ENCODE assay signal across 1 cellular context in the genomic region with DNA sequence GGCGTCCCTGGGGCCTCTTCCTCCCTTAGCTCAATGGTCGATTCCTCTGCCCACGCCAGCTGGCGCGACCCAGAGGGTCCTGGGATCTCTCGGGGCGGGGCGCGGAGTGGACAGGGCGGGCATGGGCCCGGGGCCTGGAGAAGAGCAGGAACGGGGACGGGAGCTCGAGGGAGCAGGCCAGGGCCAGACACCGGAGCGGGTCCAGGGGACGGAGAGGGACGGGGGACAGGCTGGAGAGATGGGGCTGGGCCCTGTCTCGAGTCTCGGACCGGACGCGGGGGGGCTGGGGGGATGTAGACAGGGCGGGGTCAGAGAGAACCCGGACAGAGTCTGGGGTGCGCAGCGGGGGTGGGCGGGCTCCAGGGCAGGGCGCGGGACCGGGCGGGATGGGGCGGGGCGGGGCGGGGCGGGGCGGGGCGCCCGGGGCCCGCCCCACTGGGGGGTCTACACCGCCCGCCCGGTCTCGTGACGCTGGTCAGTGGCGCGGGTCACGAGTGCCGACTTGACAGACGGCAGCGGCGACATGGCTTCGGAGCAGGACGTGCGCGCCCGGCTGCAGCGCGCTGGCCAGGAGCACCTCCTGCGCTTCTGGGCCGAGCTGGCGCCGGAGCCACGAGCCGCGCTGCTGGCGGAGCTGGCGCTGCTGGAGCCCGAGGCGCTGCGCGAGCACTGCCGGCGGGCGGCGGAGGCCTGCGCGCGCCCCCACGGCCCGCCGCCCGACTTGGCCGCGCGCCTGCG.
TF ChIP-seq lines count a peak whose summit lies in the region.

A gene with protein sequence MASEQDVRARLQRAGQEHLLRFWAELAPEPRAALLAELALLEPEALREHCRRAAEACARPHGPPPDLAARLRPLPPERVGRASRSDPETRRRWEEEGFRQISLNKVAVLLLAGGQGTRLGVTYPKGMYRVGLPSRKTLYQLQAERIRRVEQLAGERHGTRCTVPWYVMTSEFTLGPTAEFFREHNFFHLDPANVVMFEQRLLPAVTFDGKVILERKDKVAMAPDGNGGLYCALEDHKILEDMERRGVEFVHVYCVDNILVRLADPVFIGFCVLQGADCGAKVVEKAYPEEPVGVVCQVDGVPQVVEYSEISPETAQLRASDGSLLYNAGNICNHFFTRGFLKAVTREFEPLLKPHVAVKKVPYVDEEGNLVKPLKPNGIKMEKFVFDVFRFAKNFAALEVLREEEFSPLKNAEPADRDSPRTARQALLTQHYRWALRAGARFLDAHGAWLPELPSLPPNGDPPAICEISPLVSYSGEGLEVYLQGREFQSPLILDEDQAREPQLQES (plus strand): TSS at position 508 of the 738 bp plus-strand sequence. CDS start 16 bp downstream, at position 524.

TF ChIP-seq in HepG2, 621 proteins besides CTCF, POLR2A, EP300 and RAD21 (continued from another document and continues in another):
- TF ChIP-seq, protein P1, sequence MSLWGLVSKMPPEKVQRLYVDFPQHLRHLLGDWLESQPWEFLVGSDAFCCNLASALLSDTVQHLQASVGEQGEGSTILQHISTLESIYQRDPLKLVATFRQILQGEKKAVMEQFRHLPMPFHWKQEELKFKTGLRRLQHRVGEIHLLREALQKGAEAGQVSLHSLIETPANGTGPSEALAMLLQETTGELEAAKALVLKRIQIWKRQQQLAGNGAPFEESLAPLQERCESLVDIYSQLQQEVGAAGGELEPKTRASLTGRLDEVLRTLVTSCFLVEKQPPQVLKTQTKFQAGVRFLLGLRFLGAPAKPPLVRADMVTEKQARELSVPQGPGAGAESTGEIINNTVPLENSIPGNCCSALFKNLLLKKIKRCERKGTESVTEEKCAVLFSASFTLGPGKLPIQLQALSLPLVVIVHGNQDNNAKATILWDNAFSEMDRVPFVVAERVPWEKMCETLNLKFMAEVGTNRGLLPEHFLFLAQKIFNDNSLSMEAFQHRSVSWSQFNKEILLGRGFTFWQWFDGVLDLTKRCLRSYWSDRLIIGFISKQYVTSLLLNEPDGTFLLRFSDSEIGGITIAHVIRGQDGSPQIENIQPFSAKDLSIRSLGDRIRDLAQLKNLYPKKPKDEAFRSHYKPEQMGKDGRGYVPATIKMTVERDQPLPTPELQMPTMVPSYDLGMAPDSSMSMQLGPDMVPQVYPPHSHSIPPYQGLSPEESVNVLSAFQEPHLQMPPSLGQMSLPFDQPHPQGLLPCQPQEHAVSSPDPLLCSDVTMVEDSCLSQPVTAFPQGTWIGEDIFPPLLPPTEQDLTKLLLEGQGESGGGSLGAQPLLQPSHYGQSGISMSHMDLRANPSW (CRISPR knock-in tag; IDR thresholded peaks at IDR 0.05; ENCODE audit: borderline replicate concordance): no peak
- TF ChIP-seq ZNF605 (CRISPR knock-in tag; IDR thresholded peaks at IDR 0.05): peak; percentile 54; the same call in 1 of the 2 replicates
- TF ChIP-seq ZNF749 (CRISPR knock-in tag; IDR thresholded peaks at IDR 0.05; ENCODE audit: borderline replicate concordance): no peak
- TF ChIP-seq IRX3 (CRISPR knock-in tag; IDR thresholded peaks at IDR 0.05; ENCODE audit: borderline replicate concordance, low read depth): no peak
- TF ChIP-seq, protein P2, sequence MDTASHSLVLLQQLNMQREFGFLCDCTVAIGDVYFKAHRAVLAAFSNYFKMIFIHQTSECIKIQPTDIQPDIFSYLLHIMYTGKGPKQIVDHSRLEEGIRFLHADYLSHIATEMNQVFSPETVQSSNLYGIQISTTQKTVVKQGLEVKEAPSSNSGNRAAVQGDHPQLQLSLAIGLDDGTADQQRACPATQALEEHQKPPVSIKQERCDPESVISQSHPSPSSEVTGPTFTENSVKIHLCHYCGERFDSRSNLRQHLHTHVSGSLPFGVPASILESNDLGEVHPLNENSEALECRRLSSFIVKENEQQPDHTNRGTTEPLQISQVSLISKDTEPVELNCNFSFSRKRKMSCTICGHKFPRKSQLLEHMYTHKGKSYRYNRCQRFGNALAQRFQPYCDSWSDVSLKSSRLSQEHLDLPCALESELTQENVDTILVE (CRISPR knock-in tag; IDR thresholded peaks at IDR 0.05): no peak
- TF ChIP-seq, protein P3, sequence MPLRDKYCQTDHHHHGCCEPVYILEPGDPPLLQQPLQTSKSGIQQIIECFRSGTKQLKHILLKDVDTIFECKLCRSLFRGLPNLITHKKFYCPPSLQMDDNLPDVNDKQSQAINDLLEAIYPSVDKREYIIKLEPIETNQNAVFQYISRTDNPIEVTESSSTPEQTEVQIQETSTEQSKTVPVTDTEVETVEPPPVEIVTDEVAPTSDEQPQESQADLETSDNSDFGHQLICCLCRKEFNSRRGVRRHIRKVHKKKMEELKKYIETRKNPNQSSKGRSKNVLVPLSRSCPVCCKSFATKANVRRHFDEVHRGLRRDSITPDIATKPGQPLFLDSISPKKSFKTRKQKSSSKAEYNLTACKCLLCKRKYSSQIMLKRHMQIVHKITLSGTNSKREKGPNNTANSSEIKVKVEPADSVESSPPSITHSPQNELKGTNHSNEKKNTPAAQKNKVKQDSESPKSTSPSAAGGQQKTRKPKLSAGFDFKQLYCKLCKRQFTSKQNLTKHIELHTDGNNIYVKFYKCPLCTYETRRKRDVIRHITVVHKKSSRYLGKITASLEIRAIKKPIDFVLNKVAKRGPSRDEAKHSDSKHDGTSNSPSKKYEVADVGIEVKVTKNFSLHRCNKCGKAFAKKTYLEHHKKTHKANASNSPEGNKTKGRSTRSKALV (CRISPR knock-in tag; IDR thresholded peaks at IDR 0.05): peak; percentile 74
- TF ChIP-seq, protein P4, sequence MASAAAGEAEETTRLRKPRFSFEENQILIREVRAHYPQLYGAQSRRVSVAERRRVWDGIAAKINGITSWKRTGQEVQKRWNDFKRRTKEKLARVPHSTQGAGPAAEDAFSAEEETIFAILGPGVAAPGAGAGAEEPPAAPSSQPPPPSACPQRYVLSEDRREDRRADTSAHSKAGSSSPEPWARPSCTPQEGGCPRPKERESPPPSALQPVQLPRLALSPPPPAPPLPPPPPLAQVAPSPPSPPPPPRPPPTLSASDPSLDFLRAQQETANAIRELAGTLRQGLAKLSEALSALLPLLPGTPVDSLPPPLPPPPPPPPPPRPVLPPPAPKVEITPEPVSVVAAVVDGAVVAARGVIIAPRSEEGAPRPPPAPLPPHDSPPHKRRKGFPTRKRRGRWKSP (CRISPR knock-in tag; IDR thresholded peaks at IDR 0.05): no peak
- TF ChIP-seq TARDBP (CRISPR knock-in tag; IDR thresholded peaks at IDR 0.05): no peak
- no peak for TF ChIP-seq MIER3 (CRISPR knock-in tag; IDR thresholded peaks at IDR 0.05; ENCODE audit: borderline replicate concordance)
- no peak for TF ChIP-seq NAIF1 (CRISPR knock-in tag; IDR thresholded peaks at IDR 0.05; ENCODE audit: borderline replicate concordance)
- no peak for TF ChIP-seq ZNF251 (CRISPR knock-in tag; IDR thresholded peaks at IDR 0.05)
- no peak for TF ChIP-seq FOXP1 (IDR thresholded peaks at IDR 0.05)
- no peak for TF ChIP-seq FOXP1 (CRISPR knock-in tag; IDR thresholded peaks at IDR 0.05)
- TF ChIP-seq ZFP82 (CRISPR knock-in tag; IDR thresholded peaks at IDR 0.05; ENCODE audit: borderline replicate concordance): peak; percentile 47; the same call in 1 of the 2 replicates
- TF ChIP-seq, protein P5, sequence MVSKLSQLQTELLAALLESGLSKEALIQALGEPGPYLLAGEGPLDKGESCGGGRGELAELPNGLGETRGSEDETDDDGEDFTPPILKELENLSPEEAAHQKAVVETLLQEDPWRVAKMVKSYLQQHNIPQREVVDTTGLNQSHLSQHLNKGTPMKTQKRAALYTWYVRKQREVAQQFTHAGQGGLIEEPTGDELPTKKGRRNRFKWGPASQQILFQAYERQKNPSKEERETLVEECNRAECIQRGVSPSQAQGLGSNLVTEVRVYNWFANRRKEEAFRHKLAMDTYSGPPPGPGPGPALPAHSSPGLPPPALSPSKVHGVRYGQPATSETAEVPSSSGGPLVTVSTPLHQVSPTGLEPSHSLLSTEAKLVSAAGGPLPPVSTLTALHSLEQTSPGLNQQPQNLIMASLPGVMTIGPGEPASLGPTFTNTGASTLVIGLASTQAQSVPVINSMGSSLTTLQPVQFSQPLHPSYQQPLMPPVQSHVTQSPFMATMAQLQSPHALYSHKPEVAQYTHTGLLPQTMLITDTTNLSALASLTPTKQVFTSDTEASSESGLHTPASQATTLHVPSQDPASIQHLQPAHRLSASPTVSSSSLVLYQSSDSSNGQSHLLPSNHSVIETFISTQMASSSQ (IDR thresholded peaks at IDR 0.05; ENCODE audit: low read depth): no peak
- TF ChIP-seq, protein P5 (CRISPR knock-in tag; IDR thresholded peaks at IDR 0.05; ENCODE audit: borderline replicate concordance): peak; percentile 37; the same call in 1 of the 2 replicates
- TF ChIP-seq, protein P6, sequence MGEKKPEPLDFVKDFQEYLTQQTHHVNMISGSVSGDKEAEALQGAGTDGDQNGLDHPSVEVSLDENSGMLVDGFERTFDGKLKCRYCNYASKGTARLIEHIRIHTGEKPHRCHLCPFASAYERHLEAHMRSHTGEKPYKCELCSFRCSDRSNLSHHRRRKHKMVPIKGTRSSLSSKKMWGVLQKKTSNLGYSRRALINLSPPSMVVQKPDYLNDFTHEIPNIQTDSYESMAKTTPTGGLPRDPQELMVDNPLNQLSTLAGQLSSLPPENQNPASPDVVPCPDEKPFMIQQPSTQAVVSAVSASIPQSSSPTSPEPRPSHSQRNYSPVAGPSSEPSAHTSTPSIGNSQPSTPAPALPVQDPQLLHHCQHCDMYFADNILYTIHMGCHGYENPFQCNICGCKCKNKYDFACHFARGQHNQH (CRISPR knock-in tag; IDR thresholded peaks at IDR 0.05): no peak; the same call in 1 of the 2 replicates
- TF ChIP-seq, protein P7, sequence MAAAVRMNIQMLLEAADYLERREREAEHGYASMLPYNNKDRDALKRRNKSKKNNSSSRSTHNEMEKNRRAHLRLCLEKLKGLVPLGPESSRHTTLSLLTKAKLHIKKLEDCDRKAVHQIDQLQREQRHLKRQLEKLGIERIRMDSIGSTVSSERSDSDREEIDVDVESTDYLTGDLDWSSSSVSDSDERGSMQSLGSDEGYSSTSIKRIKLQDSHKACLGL (CRISPR knock-in tag; IDR thresholded peaks at IDR 0.05): peak; percentile 46
- no peak for TF ChIP-seq RARA (CRISPR knock-in tag; IDR thresholded peaks at IDR 0.05)
- TF ChIP-seq TAF1 (CRISPR knock-in tag; IDR thresholded peaks at IDR 0.05): no peak
- TF ChIP-seq, protein P8, sequence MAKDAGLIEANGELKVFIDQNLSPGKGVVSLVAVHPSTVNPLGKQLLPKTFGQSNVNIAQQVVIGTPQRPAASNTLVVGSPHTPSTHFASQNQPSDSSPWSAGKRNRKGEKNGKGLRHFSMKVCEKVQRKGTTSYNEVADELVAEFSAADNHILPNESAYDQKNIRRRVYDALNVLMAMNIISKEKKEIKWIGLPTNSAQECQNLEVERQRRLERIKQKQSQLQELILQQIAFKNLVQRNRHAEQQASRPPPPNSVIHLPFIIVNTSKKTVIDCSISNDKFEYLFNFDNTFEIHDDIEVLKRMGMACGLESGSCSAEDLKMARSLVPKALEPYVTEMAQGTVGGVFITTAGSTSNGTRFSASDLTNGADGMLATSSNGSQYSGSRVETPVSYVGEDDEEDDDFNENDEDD (CRISPR knock-in tag; IDR thresholded peaks at IDR 0.05; ENCODE audit: borderline replicate concordance): peak; percentile 31; the same call in 1 of the 2 replicates
- TF ChIP-seq EED (CRISPR knock-in tag; IDR thresholded peaks at IDR 0.05): 0 out of 2 replicates have a peak, but pooled peaks have one; percentile 10
- TF ChIP-seq PRPF4 (IDR thresholded peaks at IDR 0.05; ENCODE audit: low read depth, low read length, poor library complexity, severe bottlenecking): no peak
- no peak for TF ChIP-seq MAF1 (CRISPR knock-in tag; IDR thresholded peaks at IDR 0.05; ENCODE audit: borderline replicate concordance)
- TF ChIP-seq ARNT2 (CRISPR knock-in tag; IDR thresholded peaks at IDR 0.05; ENCODE audit: low read depth): peak; percentile 28; the same call in 1 of the 2 replicates
- no peak for TF ChIP-seq ZSCAN31 (CRISPR knock-in tag; IDR thresholded peaks at IDR 0.05; ENCODE audit: low read depth)
- no peak for TF ChIP-seq ZNF772 (CRISPR knock-in tag; IDR thresholded peaks at IDR 0.05)
- TF ChIP-seq, protein P9, sequence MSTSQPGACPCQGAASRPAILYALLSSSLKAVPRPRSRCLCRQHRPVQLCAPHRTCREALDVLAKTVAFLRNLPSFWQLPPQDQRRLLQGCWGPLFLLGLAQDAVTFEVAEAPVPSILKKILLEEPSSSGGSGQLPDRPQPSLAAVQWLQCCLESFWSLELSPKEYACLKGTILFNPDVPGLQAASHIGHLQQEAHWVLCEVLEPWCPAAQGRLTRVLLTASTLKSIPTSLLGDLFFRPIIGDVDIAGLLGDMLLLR (CRISPR knock-in tag; IDR thresholded peaks at IDR 0.05): no peak
- peak; percentile 57; the same call in 1 of the 2 replicates for TF ChIP-seq ZC3H13 (CRISPR knock-in tag; IDR thresholded peaks at IDR 0.05)
- no peak for TF ChIP-seq ZMYM3 (CRISPR knock-in tag; IDR thresholded peaks at IDR 0.05)
- TF ChIP-seq MIER2 (CRISPR knock-in tag; IDR thresholded peaks at IDR 0.05): no peak
- TF ChIP-seq NR2C2 (CRISPR knock-in tag; IDR thresholded peaks at IDR 0.05; ENCODE audit: borderline replicate concordance): 0 out of 2 replicates have a peak, but pooled peaks have one; percentile 2
- TF ChIP-seq ZNF75D (CRISPR knock-in tag; IDR thresholded peaks at IDR 0.05; ENCODE audit: borderline replicate concordance): no peak
- TF ChIP-seq, protein P10, sequence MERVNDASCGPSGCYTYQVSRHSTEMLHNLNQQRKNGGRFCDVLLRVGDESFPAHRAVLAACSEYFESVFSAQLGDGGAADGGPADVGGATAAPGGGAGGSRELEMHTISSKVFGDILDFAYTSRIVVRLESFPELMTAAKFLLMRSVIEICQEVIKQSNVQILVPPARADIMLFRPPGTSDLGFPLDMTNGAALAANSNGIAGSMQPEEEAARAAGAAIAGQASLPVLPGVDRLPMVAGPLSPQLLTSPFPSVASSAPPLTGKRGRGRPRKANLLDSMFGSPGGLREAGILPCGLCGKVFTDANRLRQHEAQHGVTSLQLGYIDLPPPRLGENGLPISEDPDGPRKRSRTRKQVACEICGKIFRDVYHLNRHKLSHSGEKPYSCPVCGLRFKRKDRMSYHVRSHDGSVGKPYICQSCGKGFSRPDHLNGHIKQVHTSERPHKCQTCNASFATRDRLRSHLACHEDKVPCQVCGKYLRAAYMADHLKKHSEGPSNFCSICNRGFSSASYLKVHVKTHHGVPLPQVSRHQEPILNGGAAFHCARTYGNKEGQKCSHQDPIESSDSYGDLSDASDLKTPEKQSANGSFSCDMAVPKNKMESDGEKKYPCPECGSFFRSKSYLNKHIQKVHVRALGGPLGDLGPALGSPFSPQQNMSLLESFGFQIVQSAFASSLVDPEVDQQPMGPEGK (CRISPR knock-in tag; IDR thresholded peaks at IDR 0.05): peak; percentile 78
